14 cellular contexts compared by ENCODE assay signal in the genomic region with DNA sequence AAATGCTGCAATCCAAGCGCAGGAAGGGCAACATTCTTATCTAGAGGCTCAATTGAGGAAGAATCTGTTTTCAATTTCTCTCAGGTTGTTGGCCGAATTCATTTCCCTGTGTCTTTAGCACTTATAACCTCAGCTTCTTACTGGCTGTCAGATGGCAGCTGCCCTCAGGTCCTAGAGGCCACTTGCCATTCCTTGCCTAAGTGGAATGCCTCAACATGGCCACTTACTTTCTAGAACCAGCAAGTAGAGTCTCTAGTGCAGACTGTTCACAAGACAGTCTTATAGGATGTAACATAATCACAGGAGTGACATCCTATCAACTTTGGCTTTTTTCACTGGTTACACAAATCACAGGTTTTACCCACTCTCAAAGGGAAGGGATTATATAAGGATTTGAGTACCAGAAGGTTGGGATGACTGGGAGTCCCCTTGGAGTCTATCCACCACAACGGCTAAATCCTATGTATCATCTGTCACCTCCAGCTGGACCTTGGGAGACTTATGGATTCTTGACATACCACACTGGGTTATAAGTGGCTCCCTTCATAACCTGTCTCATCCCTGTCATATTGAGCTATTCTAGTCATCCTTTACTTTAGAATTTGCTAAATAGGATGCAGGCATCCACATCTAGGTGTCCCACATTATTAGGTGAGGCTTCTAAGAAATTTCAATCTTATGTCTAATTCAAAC.
"Had no signal": no experiment of that assay in that cellular context is flagged by ENCODE, and none has a peak within 500 bp of the region (broad histone marks: within the 10 kb centered on the region; RNA-seq: fewer than 3 reads in every experiment).

No MANE protein-coding gene starts in this region.

- H3K4me3 ChIP-seq: gastrocnemius medialis, left ventricle myocardium inferior, lower lobe of right lung, right atrium auricular region, sigmoid colon, testis, transverse colon had no signal

- H3K9me3 ChIP-seq: gastrocnemius medialis, lower lobe of right lung, right atrium auricular region, sigmoid colon, testis, transverse colon had no signal

- H3K4me1 ChIP-seq: gastrocnemius medialis, left ventricle myocardium inferior, lower lobe of right lung, right atrium auricular region, sigmoid colon, testis had no signal

- H3K27me3 ChIP-seq: gastrocnemius medialis, right atrium auricular region, sigmoid colon, testis, transverse colon had no signal

- H3K27ac ChIP-seq: gastrocnemius medialis, left ventricle myocardium inferior, lower lobe of right lung, right atrium auricular region, sigmoid colon, testis, transverse colon had no signal

- DNase-seq: effector memory CD4-positive, alpha-beta T cell; gastrocnemius medialis; islet precursor cell; left ventricle myocardium inferior; lower lobe of right lung; natural killer cell; posterior cingulate gyrus; sigmoid colon; small intestine; stimulated activated CD4-positive, alpha-beta T cell treated with anti-CD3 and anti-CD28 coated beads, Interleukin-2, amount 100 ng/mL, for 48 hours; stimulated activated CD8-positive, alpha-beta memory T cell treated with anti-CD3 and anti-CD28 coated beads, Interleukin-4, amount 100 ng/mL, for 48 hours; testis; transverse colon had no signal

- H3K36me3 ChIP-seq: gastrocnemius medialis, left ventricle myocardium inferior, lower lobe of right lung, right atrium auricular region, sigmoid colon, transverse colon had no signal
